In genomic region chr6:16747232-16748027, GRCh38 we compare ENCODE assay signal across 12 cellular contexts. TPM values are rescaled to one million over a fixed set of nuclear protein-coding genes. Genes with fewer than 3 reads are reported as not detected.
A peak's percentile ranks its signal among the peaks of the same experiment; 100 is the strongest.
DNase-seq lines count a peak whose midpoint lies in the region; ATAC-seq and TF ChIP-seq lines count a peak whose summit lies in the region.
"Had no signal": no experiment of that assay in that cellular context is flagged by ENCODE, and none has a peak within 500 bp of the region (broad histone marks: within the 10 kb centered on the region; RNA-seq: fewer than 3 reads in every experiment).

No MANE protein-coding gene starts in this region.

- H3K4me3 ChIP-seq in transverse colon (no peak overlapping the region), WERI-Rb-1 (ENCODE audit: low read depth, low read length) (no peak overlapping the region)
- H3K4me3 ChIP-seq: BLaER1 had no signal

- TF ChIP-seq EP300 in transverse colon (IDR thresholded peaks at IDR 0.05; ENCODE audit: low read depth): no peak

- intact Hi-C loops in transverse colon (cut with DNase I; ENCODE audit: low total_unique reads): no loop called here

- H3K36me3 ChIP-seq in transverse colon: no peaks in the 10 kb centered on the region
- no peaks in the 10 kb centered on the region for H3K36me3 ChIP-seq in WERI-Rb-1
- H3K36me3 ChIP-seq: BLaER1 had no signal

- WGBS in transverse colon (ENCODE audit: low coverage in 1 of 2), 2 donors: 30 to 35% methylated on average over 9 to 13 of the region's 13 CpGs

- no peak for TF ChIP-seq POLR2A in transverse colon (IDR thresholded peaks at IDR 0.05)

- DNase-seq in activated T-cell treated with anti-CD3 and anti-CD28 coated beads, Interleukin-2, amount 50 U/mL, for 4 hours: no peak
- no peak for DNase-seq in activated T-cell treated with anti-CD3 and anti-CD28 coated beads, Interleukin-2, amount 50 U/mL, for 1 hour
- DNase-seq in central memory CD8-positive, alpha-beta T cell (ENCODE audit: low spot score in 2 of 2): no peak
- DNase-seq in kidney tubule cell (ENCODE audit: low spot score) (peak; percentile 83), transverse colon (no peak), GM13976 (ENCODE audit: low spot score) (no peak), WERI-Rb-1 (no peak)
- no peak for DNase-seq in stimulated activated CD4-positive, alpha-beta T cell treated with anti-CD3 and anti-CD28 coated beads, Interleukin-2, amount 100 ng/mL, for 24 hours
- DNase-seq: NCI-H526 treated with DMSO at 0.1 percent for 48 hours; stimulated activated naive B cell treated with anti-CD40 and anti-IgM and Interleukin-4, amounts not matched to agents 10 μg/mL and 1 μg/mL and 100 μg/mL, for 72 hours had no signal

- no peaks in the 10 kb centered on the region for H3K9me3 Mint-ChIP-seq in activated T-cell treated with anti-CD3 and anti-CD28 coated beads, Interleukin-2, amount 50 U/mL, for 4 hours
- H3K9me3 Mint-ChIP-seq in central memory CD8-positive, alpha-beta T cell: no peaks in the 10 kb centered on the region
- H3K9me3 Mint-ChIP-seq: memory B cell; stimulated activated naive B cell treated with anti-CD40 and anti-IgM and Interleukin-4, amounts not matched to agents 10 μg/mL and 1 μg/mL and 100 μg/mL, for 72 hours had no signal

- peaks cover 74% of the 10 kb centered on the region for H3K4me1 Mint-ChIP-seq in activated T-cell treated with anti-CD3 and anti-CD28 coated beads, Interleukin-2, amount 50 U/mL, for 4 hours (ENCODE audit: low read depth)
- H3K4me1 Mint-ChIP-seq in central memory CD8-positive, alpha-beta T cell: peaks cover 88% of the 10 kb centered on the region

- H3K36me3 Mint-ChIP-seq in activated T-cell treated with anti-CD3 and anti-CD28 coated beads, Interleukin-2, amount 50 U/mL, for 4 hours (ENCODE audit: insufficient read depth): peaks cover 54% of the 10 kb centered on the region
- peaks cover 35% of the 10 kb centered on the region for H3K36me3 Mint-ChIP-seq in central memory CD8-positive, alpha-beta T cell (ENCODE audit: insufficient read depth)

- H3K27ac ChIP-seq in transverse colon: peak overlapping the region; percentile 54 to 72 (median 66)
- no peak overlapping the region for H3K27ac ChIP-seq in WERI-Rb-1
- H3K27ac ChIP-seq: BLaER1 had no signal

- peak overlapping the region; percentile 34 for H3K4me3 Mint-ChIP-seq in activated T-cell treated with anti-CD3 and anti-CD28 coated beads, Interleukin-2, amount 50 U/mL, for 4 hours
- H3K4me3 Mint-ChIP-seq in central memory CD8-positive, alpha-beta T cell: peak overlapping the region; percentile 31
- H3K4me3 Mint-ChIP-seq: memory B cell; stimulated activated naive B cell treated with anti-CD40 and anti-IgM and Interleukin-4, amounts not matched to agents 10 μg/mL and 1 μg/mL and 100 μg/mL, for 72 hours had no signal

- TF ChIP-seq CTCF in transverse colon (IDR thresholded peaks at IDR 0.05) (no peak), GM13976 (IDR thresholded peaks at IDR 0.05; ENCODE audit: borderline replicate concordance, control extremely low read depth, extremely low read depth, insufficient read depth, missing control alignments) (no peak), WERI-Rb-1 (IDR thresholded peaks at IDR 0.05; ENCODE audit: low read depth, low read length) (no peak)

- no peaks in the 10 kb centered on the region for H3K27me3 Mint-ChIP-seq in activated T-cell treated with anti-CD3 and anti-CD28 coated beads, Interleukin-2, amount 50 U/mL, for 4 hours (ENCODE audit: low read depth)
- H3K27me3 Mint-ChIP-seq in central memory CD8-positive, alpha-beta T cell: no peaks in the 10 kb centered on the region
- H3K27me3 Mint-ChIP-seq: memory B cell had no signal

- in situ Hi-C loops in transverse colon (cut with MboI; ENCODE audit: low pct_ligation_motif_present in 1 of 4, low pct_unique_long_range_greater_than_20kb in 1 of 4, low sequenced_read_pairs in 3 of 4) (no loop called here), GM13976 (cut with MboI; ENCODE audit: low sequenced_read_pairs, unreplicated experiment) (no loop called here)

- peak; percentile 73 to 82 for ATAC-seq in activated T-cell treated with anti-CD3 and anti-CD28 coated beads, Interleukin-2, amount 50 U/mL, for 4 hours
- ATAC-seq in central memory CD8-positive, alpha-beta T cell (replicated peaks; ENCODE audit: extremely low read depth, poor library complexity, severe bottlenecking): peak; percentile 53

- H3K27me3 ChIP-seq in transverse colon (no peaks in the 10 kb centered on the region), WERI-Rb-1 (ENCODE audit: insufficient read depth, low read depth, severe bottlenecking) (no peaks in the 10 kb centered on the region)
- H3K27me3 ChIP-seq: BLaER1 had no signal

- H3K9me3 ChIP-seq in transverse colon: no peaks in the 10 kb centered on the region
- peaks cover 2% of the 10 kb centered on the region for H3K9me3 ChIP-seq in WERI-Rb-1 (ENCODE audit: severe bottlenecking)
- H3K9me3 ChIP-seq: BLaER1 had no signal

- H3K4me1 ChIP-seq in transverse colon: peaks cover 20 to 62% (median 40%) of the 10 kb centered on the region in 4 donors

- H3K27ac Mint-ChIP-seq in central memory CD8-positive, alpha-beta T cell (ENCODE audit: low read depth): peak overlapping the region; percentile 47
- H3K27ac Mint-ChIP-seq: memory B cell; stimulated activated naive B cell treated with anti-CD40 and anti-IgM and Interleukin-4, amounts not matched to agents 10 μg/mL and 1 μg/mL and 100 μg/mL, for 72 hours had no signal

RNA-seq across cellular contexts. Expression of gene ATXN1, which starts 13.8 kb away (rescaled TPM):
- 10 to 100 TPM; 39.5 to 63.8 (median 45.1) TPM for total RNA-seq in activated T-cell treated with anti-CD3 and anti-CD28 coated beads, Interleukin-2, amount 50 U/mL, for 4 hours
- 100 to 1,000 TPM in 2 of 4 donors, 10 to 100 TPM in 2; 48.7 to 166 (median 105) TPM for total RNA-seq in transverse colon
